Comparison of ENCODE assay signal across 9 cellular contexts in genomic region chr11:61829806-61830205, GRCh38. TPM values are rescaled to one million over a fixed set of nuclear protein-coding genes. Genes with fewer than 3 reads are reported as not detected.
DNase-seq lines count a peak whose midpoint lies in the region; ATAC-seq, FAIRE-seq and TF ChIP-seq lines count a peak whose summit lies in the region.
"Had no signal": no experiment of that assay in that cellular context is flagged by ENCODE, and none has a peak within 500 bp of the region (broad histone marks: within the 10 kb centered on the region; RNA-seq: fewer than 3 reads in every experiment).

No MANE protein-coding gene starts in this region.

- no peak overlapping the region for H3K27ac ChIP-seq in keratinocyte (ENCODE audit: control insufficient read depth, insufficient read depth, low read length)
- peak overlapping the region; percentile 70 for H3K27ac ChIP-seq in suprapubic skin

- TF ChIP-seq POLR2A in suprapubic skin (IDR thresholded peaks at IDR 0.05): no peak

- H3K4me1 Mint-ChIP-seq in activated CD4-positive, alpha-beta T cell treated with anti-CD3 and anti-CD28 coated beads, Interleukin-2, amount 10 ng/mL, durations not matched to agents 7 days and 5 days: peaks cover 61% of the 10 kb centered on the region
- H3K4me1 Mint-ChIP-seq in activated naive CD8-positive, alpha-beta T cell treated with anti-CD3 and anti-CD28 coated beads, Interleukin-2, amount 50 U/mL, for 24 hours: peaks cover 35% of the 10 kb centered on the region
- peaks cover 60% of the 10 kb centered on the region for H3K4me1 Mint-ChIP-seq in stimulated activated memory B cell treated with anti-CD40 and anti-IgM and Interleukin-4, amounts not matched to agents 10 μg/mL and 1 μg/mL and 100 μg/mL, for 72 hours

- TF ChIP-seq CTCF in keratinocyte (optimal IDR thresholded peaks at IDR 0.05 in 1 of 3, IDR thresholded peaks at IDR 0.05 in 1 of 3, conservative IDR thresholded peaks at IDR 0.05 in 1 of 3; ENCODE audit: extremely low read depth in 1 of 3, insufficient read depth in 2 of 3, low read length in 3 of 3) (no peak), suprapubic skin (IDR thresholded peaks at IDR 0.05) (no peak)

- peaks cover 5% of the 10 kb centered on the region for H4K20me1 ChIP-seq in keratinocyte (ENCODE audit: control insufficient read depth, extremely low read depth, insufficient read depth, low read length)

- no peaks in the 10 kb centered on the region for H3K9me1 ChIP-seq in keratinocyte (ENCODE audit: control insufficient read depth, extremely low read depth, insufficient read depth, low read length)

- no peaks in the 10 kb centered on the region for H3K9me3 ChIP-seq in keratinocyte (ENCODE audit: control insufficient read depth, low read depth, low read length)
- no peaks in the 10 kb centered on the region for H3K9me3 ChIP-seq in suprapubic skin

- CTCF ChIA-PET in activated CD4-positive, alpha-beta T cell treated with anti-CD3 and anti-CD28 coated beads, Interleukin-2, amount 10 ng/mL, durations not matched to agents 7 days and 5 days (lab: Charles Lee): interaction anchor here (1.2 to 3.3 kb wide), 3 partner anchors 14 to 37 kb away, joined by 3 to 42 read pairs (median 12); partner anchors contain the start of genes FADS1 and FEN1

- H3K4me3 ChIP-seq in keratinocyte (ENCODE audit: control insufficient read depth in 2 of 3, extremely low read depth in 1 of 3, insufficient read depth in 2 of 3, low read depth in 1 of 3, low read length in 3 of 3) (peak overlapping the region; percentile 59 to 82 (median 81)), suprapubic skin (peak overlapping the region; percentile 53)

- peaks cover 4% of the 10 kb centered on the region for H3K27me3 Mint-ChIP-seq in activated CD4-positive, alpha-beta T cell treated with anti-CD3 and anti-CD28 coated beads, Interleukin-2, amount 10 ng/mL, durations not matched to agents 7 days and 5 days
- peaks cover 38% of the 10 kb centered on the region for H3K27me3 Mint-ChIP-seq in activated naive CD8-positive, alpha-beta T cell treated with anti-CD3 and anti-CD28 coated beads, Interleukin-2, amount 50 U/mL, for 24 hours
- H3K27me3 Mint-ChIP-seq in stimulated activated memory B cell treated with anti-CD40 and anti-IgM and Interleukin-4, amounts not matched to agents 10 μg/mL and 1 μg/mL and 100 μg/mL, for 72 hours: peaks cover 47% of the 10 kb centered on the region

- no peak overlapping the region for H2AFZ ChIP-seq in keratinocyte (ENCODE audit: control insufficient read depth, low read length)

- H3K4me3 Mint-ChIP-seq in activated CD4-positive, alpha-beta T cell treated with anti-CD3 and anti-CD28 coated beads, Interleukin-2, amount 10 ng/mL, durations not matched to agents 7 days and 5 days: peak overlapping the region; percentile 85
- peak overlapping the region; percentile 82 for H3K4me3 Mint-ChIP-seq in activated naive CD8-positive, alpha-beta T cell treated with anti-CD3 and anti-CD28 coated beads, Interleukin-2, amount 50 U/mL, for 24 hours
- no peak overlapping the region for H3K4me3 Mint-ChIP-seq in stimulated activated memory B cell treated with anti-CD40 and anti-IgM and Interleukin-4, amounts not matched to agents 10 μg/mL and 1 μg/mL and 100 μg/mL, for 72 hours

- TF ChIP-seq EP300 in suprapubic skin (IDR thresholded peaks at IDR 0.05): no peak

- 88% methylated on average over 4 of the region's 4 CpGs for WGBS in suprapubic skin

- DNase-seq in activated CD4-positive, alpha-beta T cell treated with anti-CD3 and anti-CD28 coated beads, Interleukin-2, amount 10 ng/mL, durations not matched to agents 7 days and 5 days: no peak
- DNase-seq in activated CD4-positive, alpha-beta T cell treated with anti-CD3 and anti-CD28 coated beads, Interleukin-2, amount 50 U/mL, for 4 hours: no peak
- DNase-seq in activated naive CD8-positive, alpha-beta T cell treated with anti-CD3 and anti-CD28 coated beads, Interleukin-2, amount 50 U/mL, for 24 hours: no peak
- DNase-seq in keratinocyte (ENCODE audit: low read depth, low spot score) (no peak), suprapubic skin (ENCODE audit: low spot score in 2 of 2) (no peak), dedifferentiated amniotic fluid mesenchymal stem cell (ENCODE audit: extremely low spot score) (no peak)
- no peak for DNase-seq in stimulated activated CD4-positive, alpha-beta T cell treated with anti-CD3 and anti-CD28 coated beads, Interleukin-4, amount 100 ng/mL, for 4 hours
- DNase-seq: CD4-positive, CD25-positive, alpha-beta regulatory T cell had no signal

- H3K36me3 Mint-ChIP-seq in activated CD4-positive, alpha-beta T cell treated with anti-CD3 and anti-CD28 coated beads, Interleukin-2, amount 10 ng/mL, durations not matched to agents 7 days and 5 days (ENCODE audit: low read depth): peaks cover 20% of the 10 kb centered on the region
- no peaks in the 10 kb centered on the region for H3K36me3 Mint-ChIP-seq in activated naive CD8-positive, alpha-beta T cell treated with anti-CD3 and anti-CD28 coated beads, Interleukin-2, amount 50 U/mL, for 24 hours (ENCODE audit: low read depth)
- H3K36me3 Mint-ChIP-seq in stimulated activated memory B cell treated with anti-CD40 and anti-IgM and Interleukin-4, amounts not matched to agents 10 μg/mL and 1 μg/mL and 100 μg/mL, for 72 hours: peaks cover 18% of the 10 kb centered on the region
- H3K36me3 Mint-ChIP-seq: CD4-positive, CD25-positive, alpha-beta regulatory T cell had no signal

- dilution Hi-C loops in keratinocyte (cut with MboI; ENCODE audit: extremely low pct_ligation_motif_present, low sequenced_read_pairs): no loop called here

- H3K4me1 ChIP-seq in keratinocyte (ENCODE audit: control insufficient read depth, extremely low read depth, insufficient read depth, low read length) (peaks cover 32% of the 10 kb centered on the region), suprapubic skin (peaks cover 45% of the 10 kb centered on the region)

- peak overlapping the region; percentile 93 for H3K27ac Mint-ChIP-seq in activated CD4-positive, alpha-beta T cell treated with anti-CD3 and anti-CD28 coated beads, Interleukin-2, amount 10 ng/mL, durations not matched to agents 7 days and 5 days
- no peak overlapping the region for H3K27ac Mint-ChIP-seq in activated naive CD8-positive, alpha-beta T cell treated with anti-CD3 and anti-CD28 coated beads, Interleukin-2, amount 50 U/mL, for 24 hours
- no peak overlapping the region for H3K27ac Mint-ChIP-seq in stimulated activated memory B cell treated with anti-CD40 and anti-IgM and Interleukin-4, amounts not matched to agents 10 μg/mL and 1 μg/mL and 100 μg/mL, for 72 hours
- H3K27ac Mint-ChIP-seq: CD4-positive, CD25-positive, alpha-beta regulatory T cell had no signal

- no peak for ATAC-seq in activated naive CD8-positive, alpha-beta T cell treated with anti-CD3 and anti-CD28 coated beads, Interleukin-2, amount 50 U/mL, for 24 hours
- no peak for ATAC-seq in stimulated activated memory B cell treated with anti-CD40 and anti-IgM and Interleukin-4, amounts not matched to agents 10 μg/mL and 1 μg/mL and 100 μg/mL, for 72 hours

- H3K36me3 ChIP-seq in keratinocyte (ENCODE audit: control insufficient read depth in 2 of 2, extremely low read depth in 1 of 2, insufficient read depth in 2 of 2, low read length in 2 of 2): peaks cover 3 to 9% of the 10 kb centered on the region in 2 experiments
- no peaks in the 10 kb centered on the region for H3K36me3 ChIP-seq in suprapubic skin

- FAIRE-seq in keratinocyte (lab: Jason Lieb, UNC): no peak

- H3K4me2 ChIP-seq in keratinocyte (ENCODE audit: control insufficient read depth, extremely low read depth, insufficient read depth, low read depth, low read length): peak overlapping the region; percentile 76

- no peaks in the 10 kb centered on the region for H3K9me3 Mint-ChIP-seq in activated CD4-positive, alpha-beta T cell treated with anti-CD3 and anti-CD28 coated beads, Interleukin-2, amount 10 ng/mL, durations not matched to agents 7 days and 5 days
- no peaks in the 10 kb centered on the region for H3K9me3 Mint-ChIP-seq in activated naive CD8-positive, alpha-beta T cell treated with anti-CD3 and anti-CD28 coated beads, Interleukin-2, amount 50 U/mL, for 24 hours
- H3K9me3 Mint-ChIP-seq in stimulated activated memory B cell treated with anti-CD40 and anti-IgM and Interleukin-4, amounts not matched to agents 10 μg/mL and 1 μg/mL and 100 μg/mL, for 72 hours: no peaks in the 10 kb centered on the region
- H3K9me3 Mint-ChIP-seq: CD4-positive, CD25-positive, alpha-beta regulatory T cell had no signal

- POLR2A ChIA-PET in activated CD4-positive, alpha-beta T cell treated with anti-CD3 and anti-CD28 coated beads, Interleukin-2, amount 10 ng/mL, durations not matched to agents 7 days and 5 days (lab: Charles Lee): interaction anchor here (2.3 kb wide), 1 partner anchor 14 kb away, joined by 9 read pairs; no protein-coding TSS in a partner anchor

- peaks cover 61% of the 10 kb centered on the region for H3K79me2 ChIP-seq in keratinocyte (ENCODE audit: control insufficient read depth, insufficient read depth, low read length)

- H3K27me3 ChIP-seq in keratinocyte (ENCODE audit: control insufficient read depth, extremely low read depth, insufficient read depth, low read length) (no peaks in the 10 kb centered on the region), suprapubic skin (peaks cover 22% of the 10 kb centered on the region)

- no peak overlapping the region for H3K9ac ChIP-seq in keratinocyte (ENCODE audit: control insufficient read depth, extremely low read depth, insufficient read depth, low read length)

RNA-seq across cellular contexts. Expression of gene FADS2, which starts 1.7 kb away (rescaled TPM):
- 100 to 1,000 TPM; 128 to 135 TPM for total RNA-seq in activated CD4-positive, alpha-beta T cell treated with anti-CD3 and anti-CD28 coated beads, Interleukin-2, amount 10 ng/mL, durations not matched to agents 7 days and 5 days
- 175 to 319 TPM (median 196 TPM) in 3 replicates for polyA plus RNA-seq in keratinocyte
- polyA plus RNA-seq in keratinocyte (2011; ENCODE audit: low read depth): 1.8 TPM
- polyA plus RNA-seq in keratinocyte (2011; cell fraction: cytosol; rRNA removed): 110 and 129 TPM in 2 replicates
- polyA plus RNA-seq in keratinocyte (2011; cell fraction: nucleus; rRNA removed): 233 and 240 TPM in 2 replicates
- 5.2 and 239 TPM in 2 replicates for polyA plus RNA-seq in keratinocyte (2012; ENCODE audit: low replicate concordance)
- polyA minus RNA-seq in keratinocyte: 429 to 676 TPM (median 455 TPM) in 3 replicates
- polyA minus RNA-seq in keratinocyte (2011; cell fraction: cytosol; rRNA and poly(A)+ RNA removed): 153 TPM
- 130 and 142 TPM in 2 replicates for polyA minus RNA-seq in keratinocyte (2011; cell fraction: nucleus; rRNA and poly(A)+ RNA removed)
- total RNA-seq in suprapubic skin: 100 to 1,000 TPM; 130 to 455 (median 327) TPM

RNA-seq across cellular contexts. Expression of gene FADS1, which starts 13.0 kb away (rescaled TPM):
- total RNA-seq in activated CD4-positive, alpha-beta T cell treated with anti-CD3 and anti-CD28 coated beads, Interleukin-2, amount 10 ng/mL, durations not matched to agents 7 days and 5 days: 10 to 100 TPM; 25.7 to 27.1 TPM
- 19.0 to 34.0 TPM (median 32.0 TPM) in 3 replicates for polyA plus RNA-seq in keratinocyte
- polyA plus RNA-seq in keratinocyte (2011; ENCODE audit: low read depth): 1.1 TPM
- 12.4 and 14.9 TPM in 2 replicates for polyA plus RNA-seq in keratinocyte (2011; cell fraction: cytosol; rRNA removed)
- polyA plus RNA-seq in keratinocyte (2011; cell fraction: nucleus; rRNA removed): 13.5 and 15.2 TPM in 2 replicates
- 1.1 and 21.8 TPM in 2 replicates for polyA plus RNA-seq in keratinocyte (2012; ENCODE audit: low replicate concordance)
- polyA minus RNA-seq in keratinocyte: 25.3 to 40.2 TPM (median 32.8 TPM) in 3 replicates
- polyA minus RNA-seq in keratinocyte (2011; cell fraction: cytosol; rRNA and poly(A)+ RNA removed): 24.4 TPM
- polyA minus RNA-seq in keratinocyte (2011; cell fraction: nucleus; rRNA and poly(A)+ RNA removed): 14.0 and 19.5 TPM in 2 replicates
- 10 to 100 TPM; 16.4 to 69.6 (median 46.6) TPM for total RNA-seq in suprapubic skin

RNA-seq across cellular contexts. Expression of gene FEN1, which starts 37.1 kb away (rescaled TPM):
- total RNA-seq in activated CD4-positive, alpha-beta T cell treated with anti-CD3 and anti-CD28 coated beads, Interleukin-2, amount 10 ng/mL, durations not matched to agents 7 days and 5 days: 100 to 1,000 TPM in 1 of 2 experiments, 10 to 100 TPM in 1; 98.6 to 118 TPM
- polyA plus RNA-seq in keratinocyte: 10.0 to 26.7 TPM (median 25.8 TPM) in 3 replicates
- 7.0 TPM for polyA plus RNA-seq in keratinocyte (2011; ENCODE audit: low read depth)
- polyA plus RNA-seq in keratinocyte (2011; cell fraction: cytosol; rRNA removed): 8.0 and 9.4 TPM in 2 replicates
- 10.1 and 10.5 TPM in 2 replicates for polyA plus RNA-seq in keratinocyte (2011; cell fraction: nucleus; rRNA removed)
- polyA plus RNA-seq in keratinocyte (2012; ENCODE audit: low replicate concordance): 5.0 and 29.4 TPM in 2 replicates
- 10.8 to 24.8 TPM (median 19.8 TPM) in 3 replicates for polyA minus RNA-seq in keratinocyte
- 8.6 TPM for polyA minus RNA-seq in keratinocyte (2011; cell fraction: cytosol; rRNA and poly(A)+ RNA removed)
- polyA minus RNA-seq in keratinocyte (2011; cell fraction: nucleus; rRNA and poly(A)+ RNA removed): 8.4 and 9.7 TPM in 2 replicates
- 10 to 100 TPM in 2 of 4 donors, 1 to 10 TPM in 2; 6.9 to 14.0 (median 9.2) TPM for total RNA-seq in suprapubic skin

RNA-seq across cellular contexts. Expression of gene TMEM258, which starts 37.4 kb away (rescaled TPM):
- total RNA-seq in activated CD4-positive, alpha-beta T cell treated with anti-CD3 and anti-CD28 coated beads, Interleukin-2, amount 10 ng/mL, durations not matched to agents 7 days and 5 days: 100 to 1,000 TPM; 154 to 160 TPM
- polyA plus RNA-seq in keratinocyte: 188 to 324 TPM (median 249 TPM) in 3 replicates
- polyA plus RNA-seq in keratinocyte (2011; ENCODE audit: low read depth): 8.9 TPM
- 175 and 222 TPM in 2 replicates for polyA plus RNA-seq in keratinocyte (2011; cell fraction: cytosol; rRNA removed)
- 55.4 and 64.3 TPM in 2 replicates for polyA plus RNA-seq in keratinocyte (2011; cell fraction: nucleus; rRNA removed)
- 256 and 286 TPM in 2 replicates for polyA plus RNA-seq in keratinocyte (2012; ENCODE audit: low replicate concordance)
- 95.2 to 174 TPM (median 118 TPM) in 3 replicates for polyA minus RNA-seq in keratinocyte
- 161 TPM for polyA minus RNA-seq in keratinocyte (2011; cell fraction: cytosol; rRNA and poly(A)+ RNA removed)
- polyA minus RNA-seq in keratinocyte (2011; cell fraction: nucleus; rRNA and poly(A)+ RNA removed): 21.3 and 21.8 TPM in 2 replicates
- total RNA-seq in suprapubic skin: 10 to 100 TPM; 29.7 to 44.8 (median 35.9) TPM

Comparison
In these comparisons a context has a peak if more than half of its experiments do, and no peak if none do; other contexts are left out.
1. RNA of gene FEN1, which starts 37.1 kb away (total RNA-seq): 98.6 to 118 TPM in activated CD4-positive, alpha-beta T cell treated with anti-CD3 and anti-CD28 coated beads, Interleukin-2, amount 10 ng/mL, durations not matched to agents 7 days and 5 days; 6.9 to 14.0 TPM in suprapubic skin; every median in the first group is over 4 times any median in the second.